Comparison of ENCODE assay signal across 1 cellular context in the genomic region with DNA sequence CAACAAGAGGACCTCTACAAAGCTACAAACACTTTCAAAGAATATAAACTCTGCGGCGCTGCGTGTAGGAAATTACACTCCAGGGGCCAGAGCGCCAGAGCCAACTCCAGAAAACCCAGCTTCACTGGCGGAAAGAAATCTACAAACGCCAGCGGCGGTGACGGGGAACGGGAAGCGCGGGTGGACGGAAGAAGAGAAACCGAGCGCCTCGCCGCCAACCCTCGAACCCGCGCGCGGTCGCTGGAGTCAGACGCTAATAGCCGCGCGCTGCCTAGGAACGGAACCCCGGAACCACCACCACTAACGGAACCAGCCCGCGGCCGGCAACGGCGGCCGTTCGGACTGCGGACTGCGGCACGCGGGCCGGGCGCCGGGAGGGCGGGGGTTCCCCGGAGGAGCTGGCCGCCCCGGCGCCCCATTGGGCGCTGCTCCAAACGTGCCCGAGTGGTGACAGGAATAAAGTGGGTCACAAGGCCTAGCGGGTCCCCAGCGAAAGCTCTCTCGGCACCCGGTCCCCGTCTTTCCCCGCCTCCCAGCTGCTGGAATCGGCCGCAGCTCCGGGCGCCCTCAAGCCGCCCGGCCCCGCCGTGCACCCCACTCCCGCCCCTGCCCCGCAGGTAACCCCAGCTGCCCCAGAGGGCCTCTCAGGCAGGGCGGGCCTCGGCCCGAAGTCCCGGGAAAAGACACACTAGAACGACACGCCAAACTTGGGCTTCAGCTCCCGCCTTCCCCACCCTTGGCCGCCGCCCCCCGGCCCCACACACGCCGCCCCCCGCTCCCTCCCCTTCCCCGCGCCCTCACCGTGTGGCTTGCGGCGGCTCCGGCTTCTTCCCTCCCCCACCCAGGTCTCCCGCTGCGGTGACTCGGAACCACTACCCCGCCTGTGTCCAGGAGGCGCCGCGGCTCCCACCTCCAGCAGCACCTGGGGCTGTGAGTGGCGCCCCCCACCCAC.
TF ChIP-seq lines count a peak whose summit lies in the region.

No MANE protein-coding gene starts in this region.

TF ChIP-seq in HepG2, 621 proteins besides CTCF, POLR2A, EP300 and RAD21 (continued from another document and continues in another):
- TF ChIP-seq PAWR (CRISPR knock-in tag; IDR thresholded peaks at IDR 0.05; ENCODE audit: borderline replicate concordance) = no peak
- TF ChIP-seq, protein P1, sequence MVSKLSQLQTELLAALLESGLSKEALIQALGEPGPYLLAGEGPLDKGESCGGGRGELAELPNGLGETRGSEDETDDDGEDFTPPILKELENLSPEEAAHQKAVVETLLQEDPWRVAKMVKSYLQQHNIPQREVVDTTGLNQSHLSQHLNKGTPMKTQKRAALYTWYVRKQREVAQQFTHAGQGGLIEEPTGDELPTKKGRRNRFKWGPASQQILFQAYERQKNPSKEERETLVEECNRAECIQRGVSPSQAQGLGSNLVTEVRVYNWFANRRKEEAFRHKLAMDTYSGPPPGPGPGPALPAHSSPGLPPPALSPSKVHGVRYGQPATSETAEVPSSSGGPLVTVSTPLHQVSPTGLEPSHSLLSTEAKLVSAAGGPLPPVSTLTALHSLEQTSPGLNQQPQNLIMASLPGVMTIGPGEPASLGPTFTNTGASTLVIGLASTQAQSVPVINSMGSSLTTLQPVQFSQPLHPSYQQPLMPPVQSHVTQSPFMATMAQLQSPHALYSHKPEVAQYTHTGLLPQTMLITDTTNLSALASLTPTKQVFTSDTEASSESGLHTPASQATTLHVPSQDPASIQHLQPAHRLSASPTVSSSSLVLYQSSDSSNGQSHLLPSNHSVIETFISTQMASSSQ (IDR thresholded peaks at IDR 0.05; ENCODE audit: low read depth) = no peak
- TF ChIP-seq, protein P1 (CRISPR knock-in tag; IDR thresholded peaks at IDR 0.05; ENCODE audit: borderline replicate concordance) = 0 out of 2 replicates have a peak, but pooled peaks have one; percentile 39
- no peak; the same call in 1 of the 2 replicates for TF ChIP-seq HDAC2 (CRISPR knock-in tag; IDR thresholded peaks at IDR 0.05)
- TF ChIP-seq FOXC1 (CRISPR knock-in tag; IDR thresholded peaks at IDR 0.05; ENCODE audit: borderline replicate concordance) = peak; percentile 45; the same call in 1 of the 2 replicates
- no peak for TF ChIP-seq ZC3H4 (CRISPR knock-in tag; IDR thresholded peaks at IDR 0.05; ENCODE audit: borderline replicate concordance)
- TF ChIP-seq ZNF557 (CRISPR knock-in tag; IDR thresholded peaks at IDR 0.05) = no peak
- TF ChIP-seq, protein P2, sequence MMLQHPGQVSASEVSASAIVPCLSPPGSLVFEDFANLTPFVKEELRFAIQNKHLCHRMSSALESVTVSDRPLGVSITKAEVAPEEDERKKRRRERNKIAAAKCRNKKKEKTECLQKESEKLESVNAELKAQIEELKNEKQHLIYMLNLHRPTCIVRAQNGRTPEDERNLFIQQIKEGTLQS (CRISPR knock-in tag; IDR thresholded peaks at IDR 0.05) = no peak; the same call in 1 of the 2 replicates
- TF ChIP-seq, protein P3, sequence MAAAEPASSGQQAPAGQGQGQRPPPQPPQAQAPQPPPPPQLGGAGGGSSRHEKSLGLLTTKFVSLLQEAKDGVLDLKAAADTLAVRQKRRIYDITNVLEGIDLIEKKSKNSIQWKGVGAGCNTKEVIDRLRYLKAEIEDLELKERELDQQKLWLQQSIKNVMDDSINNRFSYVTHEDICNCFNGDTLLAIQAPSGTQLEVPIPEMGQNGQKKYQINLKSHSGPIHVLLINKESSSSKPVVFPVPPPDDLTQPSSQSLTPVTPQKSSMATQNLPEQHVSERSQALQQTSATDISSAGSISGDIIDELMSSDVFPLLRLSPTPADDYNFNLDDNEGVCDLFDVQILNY (CRISPR knock-in tag; conservative IDR thresholded peaks at IDR 0.05) = peak; percentile 57
- TF ChIP-seq PHF21A (CRISPR knock-in tag; IDR thresholded peaks at IDR 0.05) = peak; percentile 83
- TF ChIP-seq MTA1 (CRISPR knock-in tag; IDR thresholded peaks at IDR 0.05; ENCODE audit: borderline replicate concordance) = peak; percentile 60; the same call in 1 of the 2 replicates
- 0 out of 2 replicates have a peak, but pooled peaks have one; percentile 21 for TF ChIP-seq ZNF317 (CRISPR knock-in tag; IDR thresholded peaks at IDR 0.05)
- TF ChIP-seq NFKBIZ (CRISPR knock-in tag; IDR thresholded peaks at IDR 0.05) = no peak
- no peak for TF ChIP-seq ZNF550 (CRISPR knock-in tag; IDR thresholded peaks at IDR 0.05; ENCODE audit: borderline replicate concordance)
- no peak for TF ChIP-seq GPN1 (CRISPR knock-in tag; IDR thresholded peaks at IDR 0.05; ENCODE audit: borderline replicate concordance)
- TF ChIP-seq ZFX (CRISPR knock-in tag; IDR thresholded peaks at IDR 0.05; ENCODE audit: low read depth) = peak; percentile 68
- peak; percentile 67; the same call in 1 of the 2 replicates for TF ChIP-seq ZNF225 (CRISPR knock-in tag; IDR thresholded peaks at IDR 0.05)
- TF ChIP-seq FOXK1 (CRISPR knock-in tag; IDR thresholded peaks at IDR 0.05; ENCODE audit: borderline replicate concordance, low read depth) = peak; percentile 51; the same call in 1 of the 2 replicates
- peak; percentile 24; the same call in 1 of the 2 replicates for TF ChIP-seq FOXA3 (CRISPR knock-in tag; IDR thresholded peaks at IDR 0.05)
- TF ChIP-seq ZNF367 (CRISPR knock-in tag; IDR thresholded peaks at IDR 0.05; ENCODE audit: borderline replicate concordance) = no peak
- TF ChIP-seq RARA (CRISPR knock-in tag; IDR thresholded peaks at IDR 0.05) = peak; percentile 30; the same call in 1 of the 2 replicates
- TF ChIP-seq, protein P4, sequence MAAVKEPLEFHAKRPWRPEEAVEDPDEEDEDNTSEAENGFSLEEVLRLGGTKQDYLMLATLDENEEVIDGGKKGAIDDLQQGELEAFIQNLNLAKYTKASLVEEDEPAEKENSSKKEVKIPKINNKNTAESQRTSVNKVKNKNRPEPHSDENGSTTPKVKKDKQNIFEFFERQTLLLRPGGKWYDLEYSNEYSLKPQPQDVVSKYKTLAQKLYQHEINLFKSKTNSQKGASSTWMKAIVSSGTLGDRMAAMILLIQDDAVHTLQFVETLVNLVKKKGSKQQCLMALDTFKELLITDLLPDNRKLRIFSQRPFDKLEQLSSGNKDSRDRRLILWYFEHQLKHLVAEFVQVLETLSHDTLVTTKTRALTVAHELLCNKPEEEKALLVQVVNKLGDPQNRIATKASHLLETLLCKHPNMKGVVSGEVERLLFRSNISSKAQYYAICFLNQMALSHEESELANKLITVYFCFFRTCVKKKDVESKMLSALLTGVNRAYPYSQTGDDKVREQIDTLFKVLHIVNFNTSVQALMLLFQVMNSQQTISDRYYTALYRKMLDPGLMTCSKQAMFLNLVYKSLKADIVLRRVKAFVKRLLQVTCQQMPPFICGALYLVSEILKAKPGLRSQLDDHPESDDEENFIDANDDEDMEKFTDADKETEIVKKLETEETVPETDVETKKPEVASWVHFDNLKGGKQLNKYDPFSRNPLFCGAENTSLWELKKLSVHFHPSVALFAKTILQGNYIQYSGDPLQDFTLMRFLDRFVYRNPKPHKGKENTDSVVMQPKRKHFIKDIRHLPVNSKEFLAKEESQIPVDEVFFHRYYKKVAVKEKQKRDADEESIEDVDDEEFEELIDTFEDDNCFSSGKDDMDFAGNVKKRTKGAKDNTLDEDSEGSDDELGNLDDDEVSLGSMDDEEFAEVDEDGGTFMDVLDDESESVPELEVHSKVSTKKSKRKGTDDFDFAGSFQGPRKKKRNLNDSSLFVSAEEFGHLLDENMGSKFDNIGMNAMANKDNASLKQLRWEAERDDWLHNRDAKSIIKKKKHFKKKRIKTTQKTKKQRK (IDR thresholded peaks at IDR 0.05; ENCODE audit: low read length) = no peak
- no peak for TF ChIP-seq ZMYM3 (CRISPR knock-in tag; IDR thresholded peaks at IDR 0.05)
- TF ChIP-seq PHF8 (CRISPR knock-in tag; IDR thresholded peaks at IDR 0.05) = peak; percentile 75
- TF ChIP-seq, protein P5, sequence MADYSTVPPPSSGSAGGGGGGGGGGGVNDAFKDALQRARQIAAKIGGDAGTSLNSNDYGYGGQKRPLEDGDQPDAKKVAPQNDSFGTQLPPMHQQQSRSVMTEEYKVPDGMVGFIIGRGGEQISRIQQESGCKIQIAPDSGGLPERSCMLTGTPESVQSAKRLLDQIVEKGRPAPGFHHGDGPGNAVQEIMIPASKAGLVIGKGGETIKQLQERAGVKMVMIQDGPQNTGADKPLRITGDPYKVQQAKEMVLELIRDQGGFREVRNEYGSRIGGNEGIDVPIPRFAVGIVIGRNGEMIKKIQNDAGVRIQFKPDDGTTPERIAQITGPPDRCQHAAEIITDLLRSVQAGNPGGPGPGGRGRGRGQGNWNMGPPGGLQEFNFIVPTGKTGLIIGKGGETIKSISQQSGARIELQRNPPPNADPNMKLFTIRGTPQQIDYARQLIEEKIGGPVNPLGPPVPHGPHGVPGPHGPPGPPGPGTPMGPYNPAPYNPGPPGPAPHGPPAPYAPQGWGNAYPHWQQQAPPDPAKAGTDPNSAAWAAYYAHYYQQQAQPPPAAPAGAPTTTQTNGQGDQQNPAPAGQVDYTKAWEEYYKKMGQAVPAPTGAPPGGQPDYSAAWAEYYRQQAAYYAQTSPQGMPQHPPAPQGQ (CRISPR knock-in tag; IDR thresholded peaks at IDR 0.05; ENCODE audit: borderline replicate concordance) = no peak
- TF ChIP-seq RBAK (CRISPR knock-in tag; IDR thresholded peaks at IDR 0.05) = no peak
- no peak for TF ChIP-seq ZNF207 (IDR thresholded peaks at IDR 0.05; ENCODE audit: borderline replicate concordance)
- TF ChIP-seq ZNF598 (CRISPR knock-in tag; IDR thresholded peaks at IDR 0.05; ENCODE audit: borderline replicate concordance) = 0 out of 2 replicates have a peak, but pooled peaks have one; percentile 56
- no peak for TF ChIP-seq SNAI1 (CRISPR knock-in tag; IDR thresholded peaks at IDR 0.05; ENCODE audit: borderline replicate concordance)
- TF ChIP-seq, protein P6, sequence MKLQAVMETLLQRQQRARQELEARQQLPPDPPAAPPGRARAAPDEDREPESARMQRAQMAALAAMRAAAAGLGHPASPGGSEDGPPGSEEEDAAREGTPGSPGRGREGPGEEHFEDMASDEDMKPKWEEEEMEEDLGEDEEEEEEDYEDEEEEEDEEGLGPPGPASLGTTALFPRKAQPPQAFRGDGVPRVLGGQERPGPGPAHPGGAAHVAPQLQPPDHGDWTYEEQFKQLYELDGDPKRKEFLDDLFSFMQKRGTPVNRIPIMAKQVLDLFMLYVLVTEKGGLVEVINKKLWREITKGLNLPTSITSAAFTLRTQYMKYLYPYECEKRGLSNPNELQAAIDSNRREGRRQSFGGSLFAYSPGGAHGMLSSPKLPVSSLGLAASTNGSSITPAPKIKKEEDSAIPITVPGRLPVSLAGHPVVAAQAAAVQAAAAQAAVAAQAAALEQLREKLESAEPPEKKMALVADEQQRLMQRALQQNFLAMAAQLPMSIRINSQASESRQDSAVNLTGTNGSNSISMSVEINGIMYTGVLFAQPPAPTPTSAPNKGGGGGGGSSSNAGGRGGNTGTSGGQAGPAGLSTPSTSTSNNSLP (IDR thresholded peaks at IDR 0.05; ENCODE audit: low read depth, low read length) = no peak
- peak; percentile 59; the same call in 1 of the 2 replicates for TF ChIP-seq ZBTB42 (CRISPR knock-in tag; IDR thresholded peaks at IDR 0.05)
- TF ChIP-seq ZNF782 (CRISPR knock-in tag; IDR thresholded peaks at IDR 0.05; ENCODE audit: borderline replicate concordance) = no peak
- peak; percentile 46; the same call in 1 of the 2 replicates for TF ChIP-seq ZBTB38 (CRISPR knock-in tag; IDR thresholded peaks at IDR 0.05)
- TF ChIP-seq, protein P7, sequence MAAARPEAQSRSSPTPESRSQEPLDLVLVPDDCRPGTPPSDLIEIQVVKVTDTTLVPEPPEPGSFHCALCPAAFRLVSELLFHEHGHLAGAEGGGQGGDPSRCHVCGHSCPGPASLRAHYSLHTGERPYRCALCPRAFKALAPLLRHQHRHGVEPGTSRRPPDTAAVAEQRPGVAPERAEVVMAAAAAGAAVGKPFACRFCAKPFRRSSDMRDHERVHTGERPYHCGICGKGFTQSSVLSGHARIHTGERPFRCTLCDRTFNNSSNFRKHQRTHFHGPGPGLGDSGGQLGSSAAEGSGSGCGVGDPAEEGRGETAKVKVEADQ (CRISPR knock-in tag; IDR thresholded peaks at IDR 0.05; ENCODE audit: borderline replicate concordance) = peak; percentile 63; the same call in 1 of the 2 replicates
- TF ChIP-seq, protein P8, sequence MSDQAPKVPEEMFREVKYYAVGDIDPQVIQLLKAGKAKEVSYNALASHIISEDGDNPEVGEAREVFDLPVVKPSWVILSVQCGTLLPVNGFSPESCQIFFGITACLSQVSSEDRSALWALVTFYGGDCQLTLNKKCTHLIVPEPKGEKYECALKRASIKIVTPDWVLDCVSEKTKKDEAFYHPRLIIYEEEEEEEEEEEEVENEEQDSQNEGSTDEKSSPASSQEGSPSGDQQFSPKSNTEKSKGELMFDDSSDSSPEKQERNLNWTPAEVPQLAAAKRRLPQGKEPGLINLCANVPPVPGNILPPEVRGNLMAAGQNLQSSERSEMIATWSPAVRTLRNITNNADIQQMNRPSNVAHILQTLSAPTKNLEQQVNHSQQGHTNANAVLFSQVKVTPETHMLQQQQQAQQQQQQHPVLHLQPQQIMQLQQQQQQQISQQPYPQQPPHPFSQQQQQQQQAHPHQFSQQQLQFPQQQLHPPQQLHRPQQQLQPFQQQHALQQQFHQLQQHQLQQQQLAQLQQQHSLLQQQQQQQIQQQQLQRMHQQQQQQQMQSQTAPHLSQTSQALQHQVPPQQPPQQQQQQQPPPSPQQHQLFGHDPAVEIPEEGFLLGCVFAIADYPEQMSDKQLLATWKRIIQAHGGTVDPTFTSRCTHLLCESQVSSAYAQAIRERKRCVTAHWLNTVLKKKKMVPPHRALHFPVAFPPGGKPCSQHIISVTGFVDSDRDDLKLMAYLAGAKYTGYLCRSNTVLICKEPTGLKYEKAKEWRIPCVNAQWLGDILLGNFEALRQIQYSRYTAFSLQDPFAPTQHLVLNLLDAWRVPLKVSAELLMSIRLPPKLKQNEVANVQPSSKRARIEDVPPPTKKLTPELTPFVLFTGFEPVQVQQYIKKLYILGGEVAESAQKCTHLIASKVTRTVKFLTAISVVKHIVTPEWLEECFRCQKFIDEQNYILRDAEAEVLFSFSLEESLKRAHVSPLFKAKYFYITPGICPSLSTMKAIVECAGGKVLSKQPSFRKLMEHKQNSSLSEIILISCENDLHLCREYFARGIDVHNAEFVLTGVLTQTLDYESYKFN (CRISPR knock-in tag; conservative IDR thresholded peaks at IDR 0.05) = peak; percentile 19; the same call in 1 of the 2 replicates
- peak; percentile 60; the same call in 1 of the 2 replicates for TF ChIP-seq CBFB (CRISPR knock-in tag; IDR thresholded peaks at IDR 0.05)
